ENCODE assay signal across 39 cellular contexts in the genomic region with DNA sequence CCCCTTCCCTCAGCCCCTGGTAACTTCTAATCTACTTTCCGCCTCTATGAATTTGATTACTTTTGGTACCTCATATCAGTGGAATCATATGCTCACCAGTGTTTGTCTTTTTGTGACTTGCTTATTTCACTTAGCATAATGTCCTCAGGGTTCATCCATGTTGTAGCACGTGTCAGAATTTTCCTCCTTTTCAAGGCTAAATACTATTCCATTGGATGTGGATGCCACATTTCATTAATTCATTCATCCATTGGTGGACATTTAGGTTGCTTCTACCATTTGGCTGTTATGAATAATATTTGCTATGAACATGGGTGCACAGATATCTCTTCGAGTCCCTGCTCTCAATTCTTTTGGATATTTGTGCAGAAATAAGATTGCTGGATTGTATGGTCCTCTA.
"Had no signal": no experiment of that assay in that cellular context is flagged by ENCODE, and none has a peak within 500 bp of the region (broad histone marks: within the 10 kb centered on the region; RNA-seq: fewer than 3 reads in every experiment).

No MANE protein-coding gene starts in this region.

- H3K4me1 Mint-ChIP-seq: activated naive CD4-positive, alpha-beta T cell treated with anti-CD3 and anti-CD28 coated beads, Interleukin-2, amount 10 ng/mL, durations not matched to agents 7 days and 5 days; activated naive CD4-positive, alpha-beta T cell treated with anti-CD3 and anti-CD28 coated beads, Interleukin-2, amount 50 U/mL, for 24 hours; activated naive CD8-positive, alpha-beta T cell treated with anti-CD3 and anti-CD28 coated beads for 36 hours; activated naive CD8-positive, alpha-beta T cell treated with anti-CD3 and anti-CD28 coated beads, Interleukin-2, amount 10 ng/mL, durations not matched to agents 7 days and 5 days; activated naive CD8-positive, alpha-beta T cell treated with anti-CD3 and anti-CD28 coated beads, Interleukin-2, amount 50 U/mL, for 24 hours; activated T-helper 17 cell treated with anti-CD3 and anti-CD28 coated beads, Interleukin-2, amount 50 U/mL, for 72 hours; central memory CD8-positive, alpha-beta T cell had no signal

- H3K4me3 ChIP-seq: adrenal gland, ascending aorta, body of pancreas, breast epithelium, cardiac muscle cell had no signal

- H3K27ac Mint-ChIP-seq: activated naive CD4-positive, alpha-beta T cell treated with anti-CD3 and anti-CD28 coated beads for 36 hours; activated naive CD4-positive, alpha-beta T cell treated with anti-CD3 and anti-CD28 coated beads, Interleukin-2, amount 10 ng/mL, durations not matched to agents 7 days and 5 days; activated naive CD4-positive, alpha-beta T cell treated with anti-CD3 and anti-CD28 coated beads, Interleukin-2, amount 50 U/mL, for 24 hours; activated naive CD4-positive, alpha-beta T cell treated with anti-CD3 and anti-CD28 coated beads, Interleukin-2, amount 50 U/mL, for 72 hours; activated naive CD8-positive, alpha-beta T cell; activated naive CD8-positive, alpha-beta T cell treated with anti-CD3 and anti-CD28 coated beads for 36 hours; activated naive CD8-positive, alpha-beta T cell treated with anti-CD3 and anti-CD28 coated beads, Interleukin-2, amount 10 ng/mL, durations not matched to agents 7 days and 5 days; activated naive CD8-positive, alpha-beta T cell treated with anti-CD3 and anti-CD28 coated beads, Interleukin-2, amount 50 U/mL, for 24 hours; activated T-cell treated with anti-CD3 and anti-CD28 coated beads, Interleukin-2, amount 50 U/mL, for 24 hours; activated T-cell treated with anti-CD3 and anti-CD28 coated beads, Interleukin-2, amount 50 U/mL, for 72 hours; activated T-helper 1 cell treated with anti-CD3 and anti-CD28 coated beads, Interleukin-12 subunit alpha, Interleukin-12 subunit beta, Interleukin-2, Interleukin-4 antibody, amounts not matched to agents 30 ng/mL and 10 ng/mL and 1 ng/mL, durations not matched to agents 14 hours and 24 hours and 36 hours; activated T-helper 17 cell treated with anti-CD3 and anti-CD28 coated beads, Interleukin-2, amount 50 U/mL, for 72 hours; activated T-helper 2 cell treated with anti-CD3 and anti-CD28 coated beads, Interferon-gamma antibody, Interleukin-2, Interleukin-4, amounts not matched to agents 10 μg/mL and 5 μg/mL and 100 μg/mL, durations not matched to agents 14 hours and 24 hours and 36 hours had no signal

- H3K27me3 Mint-ChIP-seq: activated naive CD4-positive, alpha-beta T cell treated with anti-CD3 and anti-CD28 coated beads, Interleukin-2, amount 10 ng/mL, durations not matched to agents 7 days and 5 days; activated naive CD4-positive, alpha-beta T cell treated with anti-CD3 and anti-CD28 coated beads, Interleukin-2, amount 50 U/mL, for 24 hours; activated naive CD8-positive, alpha-beta T cell; activated naive CD8-positive, alpha-beta T cell treated with anti-CD3 and anti-CD28 coated beads for 36 hours; activated naive CD8-positive, alpha-beta T cell treated with anti-CD3 and anti-CD28 coated beads, Interleukin-2, amount 10 ng/mL, durations not matched to agents 7 days and 5 days; activated naive CD8-positive, alpha-beta T cell treated with anti-CD3 and anti-CD28 coated beads, Interleukin-2, amount 50 U/mL, for 24 hours; activated T-cell treated with anti-CD3 and anti-CD28 coated beads, Interleukin-2, amount 50 U/mL, for 24 hours; activated T-helper 17 cell treated with anti-CD3 and anti-CD28 coated beads, Interleukin-2, amount 50 U/mL, for 72 hours; central memory CD8-positive, alpha-beta T cell had no signal

- H3K36me3 ChIP-seq: adrenal gland, brain microvascular endothelial cell, breast epithelium, cardiac muscle cell had no signal

- ATAC-seq: activated naive CD4-positive, alpha-beta T cell treated with anti-CD3 and anti-CD28 coated beads, Interleukin-2, amount 50 U/mL, for 72 hours; activated naive CD8-positive, alpha-beta T cell treated with anti-CD3 and anti-CD28 coated beads, Interleukin-2, amount 50 U/mL, for 24 hours; activated T-cell treated with anti-CD3 and anti-CD28 coated beads, Interleukin-2, amount 50 U/mL, for 4 hours; activated T-cell treated with anti-CD3 and anti-CD28 coated beads, Interleukin-2, amount 50 U/mL, for 72 hours; activated T-helper 17 cell treated with anti-CD3 and anti-CD28 coated beads, Interleukin-2, amount 50 U/mL, for 72 hours; body of pancreas had no signal

- H3K4me3 Mint-ChIP-seq: activated naive CD4-positive, alpha-beta T cell treated with anti-CD3 and anti-CD28 coated beads for 36 hours; activated naive CD4-positive, alpha-beta T cell treated with anti-CD3 and anti-CD28 coated beads, Interleukin-2, amount 10 ng/mL, durations not matched to agents 7 days and 5 days; activated naive CD4-positive, alpha-beta T cell treated with anti-CD3 and anti-CD28 coated beads, Interleukin-2, amount 50 U/mL, for 24 hours; activated naive CD8-positive, alpha-beta T cell; activated naive CD8-positive, alpha-beta T cell treated with anti-CD3 and anti-CD28 coated beads for 36 hours; activated naive CD8-positive, alpha-beta T cell treated with anti-CD3 and anti-CD28 coated beads, Interleukin-2, amount 10 ng/mL, durations not matched to agents 7 days and 5 days; activated naive CD8-positive, alpha-beta T cell treated with anti-CD3 and anti-CD28 coated beads, Interleukin-2, amount 50 U/mL, for 24 hours; activated T-cell treated with anti-CD3 and anti-CD28 coated beads, Interleukin-2, amount 50 U/mL, for 24 hours; activated T-cell treated with anti-CD3 and anti-CD28 coated beads, Interleukin-2, amount 50 U/mL, for 4 hours; activated T-cell treated with anti-CD3 and anti-CD28 coated beads, Interleukin-2, amount 50 U/mL, for 72 hours; activated T-helper 1 cell treated with anti-CD3 and anti-CD28 coated beads, Interleukin-12 subunit alpha, Interleukin-12 subunit beta, Interleukin-2, Interleukin-4 antibody, amounts not matched to agents 30 ng/mL and 10 ng/mL and 1 ng/mL, durations not matched to agents 14 hours and 24 hours and 36 hours; activated T-helper 17 cell treated with anti-CD3 and anti-CD28 coated beads, Interleukin-2, amount 50 U/mL, for 72 hours; brain; central memory CD8-positive, alpha-beta T cell had no signal

- H3K4me1 ChIP-seq: adrenal gland, ascending aorta, body of pancreas, breast epithelium had no signal

- H3K27ac ChIP-seq: adrenal gland, ascending aorta, body of pancreas, brain microvascular endothelial cell, breast epithelium, cardiac muscle cell had no signal

- H3K9me3 ChIP-seq: adrenal gland, ascending aorta, body of pancreas, breast epithelium had no signal

- DNase-seq: activated effector memory CD4-positive, alpha-beta T cell treated with anti-CD3 and anti-CD28 coated beads, Interleukin-2, amount 50 U/mL, for 16 hours; activated effector memory CD4-positive, alpha-beta T cell treated with Interleukin-2 at 50 U/mL for 16 hours; activated gamma-delta T cell; activated gamma-delta T cell treated with Interleukin-2 at 50 U/mL for 16 hours; activated naive CD4-positive, alpha-beta T cell; activated naive CD4-positive, alpha-beta T cell treated with anti-CD3 and anti-CD28 coated beads for 36 hours; activated naive CD4-positive, alpha-beta T cell treated with anti-CD3 and anti-CD28 coated beads, Interleukin-2, amount 10 ng/mL, durations not matched to agents 7 days and 5 days; activated naive CD4-positive, alpha-beta T cell treated with anti-CD3 and anti-CD28 coated beads, Interleukin-2, amount 50 U/mL, for 16 hours; activated naive CD4-positive, alpha-beta T cell treated with Interleukin-2 at 50 U/mL for 16 hours; activated naive CD8-positive, alpha-beta T cell treated with anti-CD3 and anti-CD28 coated beads for 36 hours; activated naive CD8-positive, alpha-beta T cell treated with anti-CD3 and anti-CD28 coated beads, Interleukin-2, amount 10 ng/mL, durations not matched to agents 7 days and 5 days; activated naive CD8-positive, alpha-beta T cell treated with anti-CD3 and anti-CD28 coated beads, Interleukin-2, amount 50 U/mL, for 24 hours; activated T-cell treated with anti-CD3 and anti-CD28 coated beads, Interleukin-2, amount 50 U/mL, for 24 hours; activated T-cell treated with anti-CD3 and anti-CD28 coated beads, Interleukin-2, amount 50 U/mL, for 4 hours; activated T-cell treated with anti-CD3 and anti-CD28 coated beads, Interleukin-2, amount 50 U/mL, for 48 hours; activated T-cell treated with anti-CD3 and anti-CD28 coated beads, Interleukin-2, amount 50 U/mL, for 72 hours; adrenal gland; amniotic stem cell; amygdala; anterior cingulate cortex; aorta; body of pancreas; brain microvascular endothelial cell; caudate nucleus; central memory CD4-positive, alpha-beta T cell; cerebellar nuclear complex had no signal

- H3K27me3 ChIP-seq: adrenal gland, ascending aorta, body of pancreas, brain microvascular endothelial cell, breast epithelium, cardiac muscle cell had no signal

- H3K9me3 Mint-ChIP-seq: activated naive CD4-positive, alpha-beta T cell treated with anti-CD3 and anti-CD28 coated beads, Interleukin-2, amount 50 U/mL, for 24 hours; activated T-helper 2 cell treated with anti-CD3 and anti-CD28 coated beads, Interferon-gamma antibody, Interleukin-2, Interleukin-4, amounts not matched to agents 10 μg/mL and 5 μg/mL and 100 μg/mL, durations not matched to agents 14 hours and 24 hours and 36 hours; central memory CD8-positive, alpha-beta T cell had no signal

- FAIRE-seq: astrocyte, bronchial epithelial cell had no signal
